In genomic region chr6:113633638-113634037, GRCh38 we compare ENCODE assay signal across 25 cellular contexts.
DNase-seq lines count a peak whose midpoint lies in the region; ATAC-seq, FAIRE-seq and TF ChIP-seq lines count a peak whose summit lies in the region.
"Had no signal": no experiment of that assay in that cellular context is flagged by ENCODE, and none has a peak within 500 bp of the region (broad histone marks: within the 10 kb centered on the region; RNA-seq: fewer than 3 reads in every experiment).

No MANE protein-coding gene starts in this region.

- no peaks in the 10 kb centered on the region for H3K36me3 Mint-ChIP-seq in activated B cell treated with CpG ODN at 0.5 μM for 24 hours (ENCODE audit: low read depth)
- H3K36me3 Mint-ChIP-seq in T-cell, result no peaks in the 10 kb centered on the region
- H3K36me3 Mint-ChIP-seq: activated naive CD8-positive, alpha-beta T cell treated with anti-CD3 and anti-CD28 coated beads, Interleukin-2, amount 10 ng/mL, durations not matched to agents 7 days and 5 days; immature natural killer cell had no signal

- H3K27ac ChIP-seq in HEK293 (ENCODE audit: extremely low read depth, low read depth, low read length) (no peak overlapping the region), pancreas (peak overlapping the region in 2 of 4 donors; percentile 74 to 85)

- POLR2A ChIA-PET in HEK293 (lab: Yijun Ruan, JAX), result no interaction called here
- POLR2A ChIA-PET in activated B cell treated with CpG ODN at 0.5 μM for 24 hours (lab: Charles Lee), result interaction anchor here (0.8 to 11.3 kb wide), 6 partner anchors 9 to 225 kb away, joined by 3 to 122 read pairs (median 11); no protein-coding TSS in a partner anchor
- POLR2A ChIA-PET in T-cell (lab: Charles Lee), result no interaction called here

- FAIRE-seq in A204.1 (lab: Jason Lieb, UNC), result peak; percentile 21
- peak; percentile 61 for FAIRE-seq in pancreas (lab: Jason Lieb, UNC)
- FAIRE-seq: astrocyte had no signal

- H3K4me1 Mint-ChIP-seq in activated B cell treated with CpG ODN at 0.5 μM for 24 hours (peaks cover 78% of the 10 kb centered on the region), T-cell (peaks cover 5 to 25% (median 18%) of the 10 kb centered on the region in 3 donors)

- H3K4me3 Mint-ChIP-seq in activated B cell treated with CpG ODN at 0.5 μM for 24 hours (peak overlapping the region; percentile 56), T-cell (no peak overlapping the region)
- H3K4me3 Mint-ChIP-seq: activated naive CD8-positive, alpha-beta T cell treated with anti-CD3 and anti-CD28 coated beads, Interleukin-2, amount 10 ng/mL, durations not matched to agents 7 days and 5 days; activated T-cell treated with anti-CD3 and anti-CD28 coated beads, Interleukin-2, amount 50 U/mL, for 24 hours; immature natural killer cell had no signal

- no peak for DNase-seq in activated B cell treated with CpG ODN at 0.5 μM for 24 hours
- DNase-seq in pancreas, result no peak
- DNase-seq in T-cell, result no peak
- no peak for DNase-seq in NCI-H82 (lab: John Stamatoyannopoulos, UW)
- DNase-seq: activated CD4-positive, alpha-beta T cell treated with anti-CD3 and anti-CD28 coated beads for 48 hours; activated gamma-delta T cell; activated naive CD8-positive, alpha-beta T cell treated with anti-CD3 and anti-CD28 coated beads, Interleukin-2, amount 10 ng/mL, durations not matched to agents 7 days and 5 days; activated T-cell treated with anti-CD3 and anti-CD28 coated beads, Interleukin-2, amount 50 U/mL, for 24 hours; BE2C; central memory CD4-positive, alpha-beta T cell; dermis blood vessel endothelial cell; DMS79; GDM1; hypothalamus; immature natural killer cell; NCI-H1105 treated with DMSO at 0.1 percent for 48 hours; NCI-H2029; stimulated activated CD4-positive, alpha-beta T cell treated with anti-CD3 and anti-CD28 coated beads, Interleukin-1b, Interleukin-23, amount 100 ng/mL, for 48 hours; transverse colon had no signal

- H3K9me3 ChIP-seq in HEK293 (ENCODE audit: control insufficient read depth, insufficient read depth, low read depth, low read length) (no peaks in the 10 kb centered on the region), pancreas (no peaks in the 10 kb centered on the region)
- H3K9me3 ChIP-seq: BE2C, transverse colon had no signal

- no peaks in the 10 kb centered on the region for H3K27me3 Mint-ChIP-seq in activated B cell treated with CpG ODN at 0.5 μM for 24 hours
- H3K27me3 Mint-ChIP-seq in T-cell, result peaks cover 0 to 3% of the 10 kb centered on the region in 2 donors

- H3K4me3 ChIP-seq in HEK293 (ENCODE audit: low read depth, low read length) (no peak overlapping the region), pancreas (no peak overlapping the region)
- H3K4me3 ChIP-seq: transverse colon had no signal

- H3K27me3 ChIP-seq in pancreas, result no peaks in the 10 kb centered on the region
- H3K27me3 ChIP-seq: BE2C, transverse colon had no signal

- H3K36me3 ChIP-seq in HEK293 (ENCODE audit: control insufficient read depth in 2 of 2, insufficient read depth in 1 of 2, low read length in 2 of 2) (no peaks in the 10 kb centered on the region), pancreas (no peaks in the 10 kb centered on the region)
- H3K36me3 ChIP-seq: BE2C, transverse colon had no signal

- TF ChIP-seq CTCF in HEK293 (tag by site-specific recombination; IDR thresholded peaks at IDR 0.05) (no peak), activated B cell treated with CpG ODN at 0.5 μM for 24 hours (IDR thresholded peaks at IDR 0.05) (no peak), pancreas (IDR thresholded peaks at IDR 0.05) (no peak)

- H3K27ac Mint-ChIP-seq in activated B cell treated with CpG ODN at 0.5 μM for 24 hours, result peak overlapping the region; percentile 99
- no peak overlapping the region for H3K27ac Mint-ChIP-seq in T-cell
- H3K27ac Mint-ChIP-seq: activated naive CD8-positive, alpha-beta T cell treated with anti-CD3 and anti-CD28 coated beads, Interleukin-2, amount 10 ng/mL, durations not matched to agents 7 days and 5 days; activated T-cell treated with anti-CD3 and anti-CD28 coated beads, Interleukin-2, amount 50 U/mL, for 24 hours; immature natural killer cell had no signal

- ATAC-seq in activated B cell treated with CpG ODN at 0.5 μM for 24 hours (ENCODE audit: low read depth) (no peak), pancreas (no peak), GM19463 (IDR thresholded peaks at IDR 0.05; ENCODE audit: unreplicated experiment) (no peak), GM19395 (IDR thresholded peaks at IDR 0.05; ENCODE audit: unreplicated experiment) (no peak), T-cell (replicated peaks in 1 of 4) (no peak)
- ATAC-seq: Right ventricle myocardium inferior had no signal

- H3K4me1 ChIP-seq in HEK293 (ENCODE audit: control insufficient read depth, insufficient read depth, low read length) (peaks cover 12% of the 10 kb centered on the region), pancreas (peaks cover 19 to 66% (median 34%) of the 10 kb centered on the region in 3 donors)
- H3K4me1 ChIP-seq: BE2C had no signal

- H3K9me3 Mint-ChIP-seq in activated B cell treated with CpG ODN at 0.5 μM for 24 hours, result no peaks in the 10 kb centered on the region
- H3K9me3 Mint-ChIP-seq in T-cell, result no peaks in the 10 kb centered on the region
- H3K9me3 Mint-ChIP-seq: activated naive CD8-positive, alpha-beta T cell treated with anti-CD3 and anti-CD28 coated beads, Interleukin-2, amount 10 ng/mL, durations not matched to agents 7 days and 5 days; activated T-cell treated with anti-CD3 and anti-CD28 coated beads, Interleukin-2, amount 50 U/mL, for 24 hours had no signal

- intact Hi-C loops in activated B cell treated with CpG ODN at 0.5 μM for 24 hours (cut with micrococcal nuclease), result loop anchor here (5.0 to 10.0 kb wide), 5 partner anchors 251 to 1761 kb away; partner anchors contain the start of genes FYN and HDAC2
- intact Hi-C loops in pancreas (cut with DNase I), result no loop called here

- CTCF ChIA-PET in HEK293 (lab: Yijun Ruan, JAX) (interaction anchor here (1.2 to 1.5 kb wide), 2 partner anchors 9 to 303 kb away, joined by 4 to 6 read pairs; no protein-coding TSS in a partner anchor), activated B cell treated with CpG ODN at 0.5 μM for 24 hours (lab: Charles Lee) (interaction anchor here (1.4 kb wide), 1 partner anchor 225 kb away, joined by 7 read pairs; no protein-coding TSS in a partner anchor), T-cell (lab: Charles Lee) (interaction anchor here in 1 of 2 donors (0.6 kb wide), 1 partner anchor 15 kb away, joined by 3 read pairs; no protein-coding TSS in a partner anchor)

TF ChIP-seq in HEK293, 187 proteins besides CTCF, POLR2A, EP300 and RAD21:
- TF ChIP-seq ATF2 (tag by site-specific recombination; IDR thresholded peaks at IDR 0.05; ENCODE audit: low read depth) (peak; percentile 72; the same call in 1 of the 2 replicates), SCRT2 (tag by site-specific recombination; IDR thresholded peaks at IDR 0.05) (no peak)
